Comparison of ENCODE assay signal across 1 cellular context in genomic region chr15:65372787-65373067, GRCh38.
TF ChIP-seq lines count a peak whose summit lies in the region.

No MANE protein-coding gene starts in this region.

TF ChIP-seq in IMR-90, 13 proteins besides CTCF, POLR2A, EP300 and RAD21:
- no peak for TF ChIP-seq BHLHE40 (IDR thresholded peaks at IDR 0.05; ENCODE audit: low read depth, low read length)
- no peak for TF ChIP-seq CEBPB (IDR thresholded peaks at IDR 0.05; ENCODE audit: low read depth, low read length)
